19 cellular contexts compared by ENCODE assay signal in genomic region chr19:2113436-2114211, GRCh38. TPM values are rescaled to one million over a fixed set of nuclear protein-coding genes. Genes with fewer than 3 reads are reported as not detected.
DNase-seq lines count a peak whose midpoint lies in the region; FAIRE-seq and TF ChIP-seq lines count a peak whose summit lies in the region.
"Had no signal": no experiment of that assay in that cellular context is flagged by ENCODE, and none has a peak within 500 bp of the region (broad histone marks: within the 10 kb centered on the region; RNA-seq: fewer than 3 reads in every experiment).

No MANE protein-coding gene starts in this region.

- peaks cover 94% of the 10 kb centered on the region for H3K36me3 ChIP-seq in brain microvascular endothelial cell (replicated peaks)

- no peak for FAIRE-seq in D721Med (lab: Jason Lieb, UNC)
- FAIRE-seq: HTR-8/SVneo, RCC 7860 had no signal

- no peak for TF ChIP-seq CTCF in brain microvascular endothelial cell (IDR thresholded peaks at IDR 0.05; ENCODE audit: low read depth, low read length, missing control alignments)
- TF ChIP-seq CTCF in D721Med (IDR thresholded peaks at IDR 0.05; ENCODE audit: insufficient read depth, missing control alignments): no peak

- in situ Hi-C loops in brain microvascular endothelial cell (cut with HindIII; ENCODE audit: low pct_ligation_motif_present, low sequenced_read_pairs): no loop called here

- H3K27me3 ChIP-seq in brain microvascular endothelial cell (replicated peaks): no peaks in the 10 kb centered on the region
- H3K27me3 ChIP-seq: gastrocnemius medialis had no signal

- no peak overlapping the region for H3K27ac ChIP-seq in brain microvascular endothelial cell
- H3K27ac ChIP-seq: gastrocnemius medialis, lower lobe of right lung had no signal

- H3K4me3 ChIP-seq in brain microvascular endothelial cell (ENCODE audit: low read depth, low read length): no peak overlapping the region
- H3K4me3 ChIP-seq: gastrocnemius medialis, lower lobe of right lung had no signal

- DNase-seq in AG08395 (ENCODE audit: low spot score) (peak; percentile 44), HT1080 (ENCODE audit: low read depth) (peak; percentile 52), brain microvascular endothelial cell (peak; percentile 36), hepatic stellate cell (ENCODE audit: low spot score) (peak; percentile 41), cortex of kidney (lab: John Stamatoyannopoulos, UW) (no peak), D721Med (ENCODE audit: insufficient read length, low spot score) (no peak), SKM-1 (lab: John Stamatoyannopoulos, UW; ENCODE audit: unreplicated experiment) (no peak)
- DNase-seq in activated CD4-positive, alpha-beta T cell treated with anti-CD3 and anti-CD28 coated beads for 1 hour: no peak
- DNase-seq: activated CD4-positive, CD25-positive, alpha-beta regulatory T cell; activated gamma-delta T cell treated with Interleukin-2 at 50 U/mL for 16 hours; gastrocnemius medialis; lower lobe of right lung; MV-4-11; NCI-H2171; NCI-H82; stimulated activated CD4-positive, alpha-beta T cell treated with anti-CD3 and anti-CD28 coated beads, Interleukin-1b, Interleukin-23, amount 100 ng/mL, for 48 hours; SW 1271 had no signal

RNA-seq across cellular contexts. Expression of gene IZUMO4, which starts 16.9 kb away (rescaled TPM):
- 1.7 and 2.8 TPM in 2 replicates for total RNA-seq in HT1080 (2014; rRNA removed; shearing (Covaris generic))
- 0.93 and 2.0 TPM in 2 replicates for polyA plus RNA-seq in HT1080 (2015; cell fraction: cytosol; rRNA removed)
- polyA plus RNA-seq in HT1080 (2015; cell fraction: nucleus; rRNA removed): 9.6 and 12.8 TPM in 2 replicates

RNA-seq across cellular contexts. Expression of gene MOB3A, which starts 17.5 kb away (rescaled TPM):
- 14.8 and 25.0 TPM in 2 replicates for total RNA-seq in HT1080 (2014; rRNA removed; shearing (Covaris generic))
- polyA plus RNA-seq in HT1080 (2015; cell fraction: cytosol; rRNA removed): 34.6 and 35.6 TPM in 2 replicates
- polyA plus RNA-seq in HT1080 (2015; cell fraction: nucleus; rRNA removed): 23.7 and 30.2 TPM in 2 replicates

RNA-seq across cellular contexts. Expression of gene AP3D1, which starts 37.7 kb away (rescaled TPM):
- 124 and 146 TPM in 2 replicates for total RNA-seq in HT1080 (2014; rRNA removed; shearing (Covaris generic))
- polyA plus RNA-seq in HT1080 (2015; cell fraction: cytosol; rRNA removed): 109 and 116 TPM in 2 replicates
- polyA plus RNA-seq in HT1080 (2015; cell fraction: nucleus; rRNA removed): 137 and 141 TPM in 2 replicates

RNA-seq across cellular contexts. Expression of gene DOT1L, which starts 50.1 kb away (rescaled TPM):
- total RNA-seq in HT1080 (2014; rRNA removed; shearing (Covaris generic)): 8.5 and 10.0 TPM in 2 replicates
- polyA plus RNA-seq in HT1080 (2015; cell fraction: cytosol; rRNA removed): 16.1 and 19.1 TPM in 2 replicates
- 30.5 and 32.1 TPM in 2 replicates for polyA plus RNA-seq in HT1080 (2015; cell fraction: nucleus; rRNA removed)

Comparison
In these comparisons a context has a peak if more than half of its experiments do, and no peak if none do; other contexts are left out.
1. DNase-seq: peak in AG08395 (single experiment), HT1080 (single experiment), brain microvascular endothelial cell (single experiment) and hepatic stellate cell (single experiment); none in cortex of kidney (single experiment), D721Med (single experiment), SKM-1 (single experiment) and activated CD4-positive, alpha-beta T cell treated with anti-CD3 and anti-CD28 coated beads for 1 hour (single experiment).